Comparison of ENCODE assay signal across 1 cellular context in genomic region chr6:157628463-157628862, GRCh38.
TF ChIP-seq lines count a peak whose summit lies in the region.

No MANE protein-coding gene starts in this region.

TF ChIP-seq in H1, 55 proteins besides CTCF, POLR2A, EP300 and RAD21 (continued from another document):
- TF ChIP-seq EGR1 (IDR thresholded peaks at IDR 0.05; ENCODE audit: borderline replicate concordance, low read depth, low read length): no peak
